ENCODE assay signal across 8 cellular contexts in the genomic region with DNA sequence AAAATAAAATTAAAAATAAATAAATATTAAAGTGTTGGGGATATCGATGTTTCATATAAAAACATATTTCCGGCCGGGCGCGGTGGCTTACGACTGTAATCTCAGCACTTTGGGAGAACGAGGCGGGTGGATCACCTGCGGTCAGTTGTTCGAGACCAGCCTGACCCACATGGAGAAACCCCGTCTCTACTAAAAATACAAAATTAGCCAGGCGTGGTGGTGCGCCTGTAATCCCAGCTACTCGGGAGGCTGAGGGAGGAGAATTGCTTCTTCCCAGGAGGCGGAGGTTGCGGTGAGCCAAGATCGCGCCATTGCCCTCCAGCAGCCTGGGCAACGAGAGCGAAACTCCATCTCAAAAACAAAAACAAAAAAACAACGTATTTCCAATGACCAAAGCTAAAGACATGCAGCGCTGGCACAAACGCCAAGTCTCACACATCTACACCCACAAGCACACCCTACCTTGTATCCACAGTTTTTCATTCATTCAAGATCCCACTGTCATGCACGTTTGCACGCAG.
DNase-seq lines count a peak whose midpoint lies in the region; FAIRE-seq and TF ChIP-seq lines count a peak whose summit lies in the region.

No MANE protein-coding gene starts in this region.

- no peaks in the 10 kb centered on the region for H3K27me3 ChIP-seq in muscle layer of colon (ENCODE audit: control insufficient read depth in 1 of 2, insufficient read depth in 2 of 2, low read length in 2 of 2)

- H3K9ac ChIP-seq in muscle layer of colon (ENCODE audit: low read length): peak overlapping the region; percentile 68

- no peak for TF ChIP-seq CTCF in AG04449 (IDR thresholded peaks at IDR 0.05; ENCODE audit: insufficient read depth, low read length, missing control alignments)
- TF ChIP-seq CTCF in LNCaP clone FGC (IDR thresholded peaks at IDR 0.05; ENCODE audit: control insufficient read depth, extremely low read depth, insufficient read depth): no peak
- no peak for TF ChIP-seq CTCF in choroid plexus epithelial cell (conservative IDR thresholded peaks at IDR 0.05; ENCODE audit: low read depth, low read length)

- TF ChIP-seq POLR2A in H54 (IDR thresholded peaks at IDR 0.05; ENCODE audit: low read depth, low read length): no peak

- H3K36me3 ChIP-seq in muscle layer of colon (ENCODE audit: insufficient read depth, low read length): peaks cover 30% of the 10 kb centered on the region

- no peaks in the 10 kb centered on the region for H3K9me3 ChIP-seq in muscle layer of colon (ENCODE audit: low read length)

- H3K4me3 ChIP-seq in AG04449 (ENCODE audit: low read depth, low read length) (peak overlapping the region; percentile 86), LNCaP clone FGC (ENCODE audit: low read depth, low read length) (peak overlapping the region; percentile 61), choroid plexus epithelial cell (ENCODE audit: low read depth, low read length) (peak overlapping the region; percentile 91), muscle layer of colon (ENCODE audit: low read depth in 1 of 2, low read length in 2 of 2) (peak overlapping the region; percentile 75 to 89)

- CTCF ChIA-PET in AG04449 (lab: Yijun Ruan, JAX): no interaction called here

- H3K27ac ChIP-seq in muscle layer of colon (ENCODE audit: low read depth, low read length): peak overlapping the region; percentile 92

- DNase-seq in AG04449 (ENCODE audit: low read depth, low spot score) (no peak), LNCaP clone FGC (ENCODE audit: low read depth) (no peak), choroid plexus epithelial cell (ENCODE audit: low read depth) (no peak), NCI-H2107 (lab: John Stamatoyannopoulos, UW) (no peak), cerebellar cortex (ENCODE audit: low spot score) (no peak), NCI-H510A (lab: John Stamatoyannopoulos, UW) (no peak), H54 (ENCODE audit: insufficient read length, low spot score) (no peak)

- peaks cover 20% of the 10 kb centered on the region for H3K4me1 ChIP-seq in muscle layer of colon (ENCODE audit: insufficient read depth, low read length)

- no peak for FAIRE-seq in H54 (lab: Jason Lieb, UNC)

- POLR2A ChIA-PET in AG04449 (lab: Yijun Ruan, JAX): interaction anchor here (1.5 kb wide), 1 partner anchor 96 kb away, joined by 6 read pairs; the partner anchor contains the start of gene ZNF527
